Comparison of ENCODE assay signal across 10 cellular contexts in genomic region chr3:116444819-116445290, GRCh38. TPM values are rescaled to one million over a fixed set of nuclear protein-coding genes. Genes with fewer than 3 reads are reported as not detected.
DNase-seq lines count a peak whose midpoint lies in the region; ATAC-seq and TF ChIP-seq lines count a peak whose summit lies in the region.
"Had no signal": no experiment of that assay in that cellular context is flagged by ENCODE, and none has a peak within 500 bp of the region (broad histone marks: within the 10 kb centered on the region; RNA-seq: fewer than 3 reads in every experiment).

No MANE protein-coding gene starts in this region.

- no peaks in the 10 kb centered on the region for H3K27me3 ChIP-seq in endocrine pancreas (ENCODE audit: control insufficient read depth, insufficient read depth, low read length)
- H3K27me3 ChIP-seq in mesenchymal stem cell (ENCODE audit: control insufficient read depth in 1 of 2, insufficient read depth in 1 of 2, low read length in 2 of 2) = no peaks in the 10 kb centered on the region
- no peaks in the 10 kb centered on the region for H3K27me3 ChIP-seq in transverse colon

- H3K4ac ChIP-seq in mesenchymal stem cell (ENCODE audit: low read depth in 1 of 2, low read length in 2 of 2) = peak overlapping the region in 1 of 2 experiments; percentile 1

- intact Hi-C loops in transverse colon (cut with DNase I; ENCODE audit: low total_unique reads) = loop anchor here (5.0 kb wide), 1 partner anchor 303 kb away; no protein-coding TSS in a partner anchor

- WGBS in mesenchymal stem cell = 0% methylated on average over 24 of the region's 26 CpGs
- WGBS in transverse colon (ENCODE audit: low coverage in 1 of 2), 2 donors = 0 to 9% methylated on average over 1 to 26 of the region's 26 CpGs

- peak overlapping the region; percentile 49 to 61 for H3K18ac ChIP-seq in mesenchymal stem cell (ENCODE audit: low read depth in 1 of 2, low read length in 2 of 2)

- H3K79me1 ChIP-seq in mesenchymal stem cell (replicated peaks; ENCODE audit: low read length, poor library complexity, severe bottlenecking) = no peaks in the 10 kb centered on the region

- peaks cover 12% of the 10 kb centered on the region for H3K4me1 ChIP-seq in endocrine pancreas (ENCODE audit: control insufficient read depth, insufficient read depth, low read length)
- H3K4me1 ChIP-seq in mesenchymal stem cell (ENCODE audit: control insufficient read depth, insufficient read depth, low read depth, low read length) = peaks cover 3% of the 10 kb centered on the region
- no peaks in the 10 kb centered on the region for H3K4me1 ChIP-seq in transverse colon

- H3K4me3 ChIP-seq in endocrine pancreas (ENCODE audit: control insufficient read depth, insufficient read depth, low read length) (peak overlapping the region; percentile 89), mesenchymal stem cell (ENCODE audit: insufficient read depth in 1 of 2, low read depth in 1 of 2, low read length in 2 of 2) (peak overlapping the region; percentile 73 to 91), transverse colon (peak overlapping the region; percentile 25 to 43 (median 34))
- H3K4me3 ChIP-seq: K562 had no signal

- peak overlapping the region; percentile 95 for H4K91ac ChIP-seq in mesenchymal stem cell (ENCODE audit: low read length)

- peak overlapping the region; percentile 36 for H3K27ac ChIP-seq in mesenchymal stem cell (ENCODE audit: low read length, poor library complexity, severe bottlenecking)
- H3K27ac ChIP-seq in transverse colon = peak overlapping the region; percentile 23 to 70 (median 57)

- H2AFZ ChIP-seq in mesenchymal stem cell (ENCODE audit: low read depth, low read length) = peak overlapping the region; percentile 48

- DNase-seq in DMS79 treated with DMSO at 0.1 percent for 48 hours (lab: John Stamatoyannopoulos, UW) (peak; percentile 36), DMS79 (lab: John Stamatoyannopoulos, UW) (no peak), mesenchymal stem cell (peak; percentile 54), transverse colon (no peak), NCI-H128 (lab: John Stamatoyannopoulos, UW; ENCODE audit: unreplicated experiment) (no peak)
- DNase-seq in activated CD4-positive, alpha-beta T cell treated with anti-CD3 and anti-CD28 coated beads for 4 hours = no peak
- DNase-seq: activated CD4-positive, alpha-beta T cell treated with anti-CD3 and anti-CD28 coated beads for 36 hours had no signal

- in situ Hi-C loops in transverse colon (cut with MboI; ENCODE audit: low pct_ligation_motif_present in 1 of 4, low pct_unique_long_range_greater_than_20kb in 1 of 4, low sequenced_read_pairs in 3 of 4) = no loop called here

- TF ChIP-seq CTCF in transverse colon (IDR thresholded peaks at IDR 0.05) = no peak

- H2BK12ac ChIP-seq in mesenchymal stem cell (ENCODE audit: low read length in 2 of 2) = peak overlapping the region; percentile 3 to 96

- no peak overlapping the region for H2BK120ac ChIP-seq in mesenchymal stem cell (ENCODE audit: low read depth, low read length)

- H3K36me3 ChIP-seq in endocrine pancreas (ENCODE audit: control insufficient read depth, insufficient read depth, low read length) = no peaks in the 10 kb centered on the region
- no peaks in the 10 kb centered on the region for H3K36me3 ChIP-seq in mesenchymal stem cell (ENCODE audit: control insufficient read depth in 1 of 2, insufficient read depth in 2 of 2, low read depth in 1 of 2, low read length in 2 of 2)
- H3K36me3 ChIP-seq in transverse colon = no peaks in the 10 kb centered on the region

- H3K14ac ChIP-seq in mesenchymal stem cell (ENCODE audit: low read length in 2 of 2) = peak overlapping the region in 1 of 2 experiments; percentile 29

- peak overlapping the region; percentile 14 to 37 for H3K23ac ChIP-seq in mesenchymal stem cell (ENCODE audit: low read length in 2 of 2)

- no peak for TF ChIP-seq EP300 in transverse colon (IDR thresholded peaks at IDR 0.05; ENCODE audit: low read depth)

- H2BK5ac ChIP-seq in mesenchymal stem cell (ENCODE audit: low read depth, low read length, poor library complexity, severe bottlenecking) = peak overlapping the region; percentile 48

- no peak overlapping the region for H2AK5ac ChIP-seq in mesenchymal stem cell (ENCODE audit: low read length, severe bottlenecking)

- no peak for ATAC-seq in GM18907 (IDR thresholded peaks at IDR 0.05; ENCODE audit: unreplicated experiment)
- ATAC-seq: activated CD4-positive, alpha-beta T cell treated with anti-CD3 and anti-CD28 coated beads for 36 hours; K562 had no signal

- TF ChIP-seq POLR2A in transverse colon (IDR thresholded peaks at IDR 0.05) = no peak

- no peaks in the 10 kb centered on the region for H3K9me3 ChIP-seq in endocrine pancreas (ENCODE audit: control insufficient read depth, low read length)
- H3K9me3 ChIP-seq in mesenchymal stem cell (ENCODE audit: control insufficient read depth, low read length) = no peaks in the 10 kb centered on the region
- no peaks in the 10 kb centered on the region for H3K9me3 ChIP-seq in transverse colon

- H2BK15ac ChIP-seq in mesenchymal stem cell (ENCODE audit: low read depth, poor library complexity, severe bottlenecking) = peak overlapping the region; percentile 57

- H3K9ac ChIP-seq in endocrine pancreas (ENCODE audit: control insufficient read depth, insufficient read depth, low read length) (peak overlapping the region; percentile 38), mesenchymal stem cell (ENCODE audit: low read length) (peak overlapping the region; percentile 82)

- H3K4me2 ChIP-seq in mesenchymal stem cell (ENCODE audit: low read length, poor library complexity, severe bottlenecking) = peak overlapping the region; percentile 74

- peak overlapping the region; percentile 82 for H4K8ac ChIP-seq in mesenchymal stem cell (ENCODE audit: low read length)

RNA-seq across cellular contexts. Expression of gene LSAMP, which starts 0.4 kb away (rescaled TPM):
- polyA plus RNA-seq in mesenchymal stem cell (2013, experiment 1 of 2) = 3.8 TPM
- polyA plus RNA-seq in mesenchymal stem cell (2013, experiment 2 of 2) = 3.8 TPM
- 1 to 10 TPM; 3.4 to 8.2 (median 5.4) TPM for total RNA-seq in transverse colon
- total RNA-seq: activated CD4-positive, alpha-beta T cell treated with anti-CD3 and anti-CD28 coated beads for 36 hours had no signal

Comparison
In these comparisons a context has a peak if more than half of its experiments do, and no peak if none do; other contexts are left out.
1. DNase-seq: peak in DMS79 treated with DMSO at 0.1 percent for 48 hours (single experiment) and mesenchymal stem cell (single experiment); none in DMS79 (single experiment), transverse colon (single experiment), activated CD4-positive, alpha-beta T cell treated with anti-CD3 and anti-CD28 coated beads for 4 hours (0 of 2) and NCI-H128 (single experiment).
2. H3K4me3 ChIP-seq: peak in every context shown above with its lines; median percentile 89 in endocrine pancreas; 82 in mesenchymal stem cell; 34 in transverse colon.